9 cellular contexts compared by ENCODE assay signal in the genomic region with DNA sequence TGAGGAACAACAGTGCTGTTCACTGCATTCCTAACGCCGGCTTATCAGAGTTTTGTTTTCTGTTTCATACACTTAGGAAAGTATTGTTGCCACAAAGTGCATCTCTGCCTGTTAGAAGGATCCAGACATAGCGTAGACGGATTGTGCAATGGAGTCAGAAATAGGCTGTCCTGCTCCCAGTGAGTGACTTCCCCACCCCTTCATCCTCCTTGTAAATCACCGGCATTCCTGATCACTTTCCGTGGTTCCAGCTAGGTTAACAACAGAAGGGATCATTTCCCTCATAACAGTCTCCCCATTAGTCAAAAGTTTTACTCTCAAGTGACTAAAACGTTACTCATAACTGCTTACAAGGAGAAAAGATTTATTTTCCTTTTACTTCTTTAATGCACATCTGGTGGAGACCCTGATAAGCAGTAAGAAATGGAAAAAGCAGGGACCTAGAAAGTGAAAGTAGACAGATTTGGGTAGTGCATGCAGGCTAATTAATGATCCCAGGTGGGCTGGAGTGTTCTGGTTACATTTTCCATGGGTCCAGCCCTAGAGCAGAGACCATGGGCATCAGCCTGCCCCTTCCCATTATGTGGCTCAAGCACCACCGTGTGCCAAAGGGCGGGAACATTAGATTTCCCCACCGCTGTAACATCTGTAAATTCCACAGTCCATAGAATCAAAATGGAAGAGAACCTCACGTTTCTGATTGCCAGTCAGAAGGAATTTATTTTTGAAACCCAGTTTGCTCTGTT.
A peak's percentile ranks its signal among the peaks of the same experiment; 100 is the strongest.
DNase-seq lines count a peak whose midpoint lies in the region; ATAC-seq and TF ChIP-seq lines count a peak whose summit lies in the region.
"Had no signal": no experiment of that assay in that cellular context is flagged by ENCODE, and none has a peak within 500 bp of the region (broad histone marks: within the 10 kb centered on the region; RNA-seq: fewer than 3 reads in every experiment).

No MANE protein-coding gene starts in this region.

- H3K27ac ChIP-seq in suprapubic skin (peak overlapping the region; percentile 32), SJCRH30 (no peak overlapping the region)

- no peak for TF ChIP-seq POLR2A in suprapubic skin (IDR thresholded peaks at IDR 0.05)

- H3K9me3 ChIP-seq in suprapubic skin = no peaks in the 10 kb centered on the region
- H3K9me3 ChIP-seq in SJCRH30 (replicated peaks) = no peaks in the 10 kb centered on the region

- H3K4me1 ChIP-seq in suprapubic skin (peaks cover 30% of the 10 kb centered on the region), SJCRH30 (0 out of 2 replicates have a peak, but pooled peaks cover 3% of the 10 kb centered on the region)

- no peak overlapping the region for H3K27ac Mint-ChIP-seq in stimulated activated naive B cell treated with anti-CD40 and anti-IgM and Interleukin-4, amounts not matched to agents 10 μg/mL and 1 μg/mL and 100 μg/mL, for 72 hours
- H3K27ac Mint-ChIP-seq in HFFc6 = no peak overlapping the region

- no peaks in the 10 kb centered on the region for H3K27me3 Mint-ChIP-seq in stimulated activated naive B cell treated with anti-CD40 and anti-IgM and Interleukin-4, amounts not matched to agents 10 μg/mL and 1 μg/mL and 100 μg/mL, for 72 hours
- H3K27me3 Mint-ChIP-seq in HFFc6 (ENCODE audit: insufficient read depth) = no peaks in the 10 kb centered on the region

- no peak for TF ChIP-seq EP300 in suprapubic skin (IDR thresholded peaks at IDR 0.05)

- no peak overlapping the region for H3K4me3 Mint-ChIP-seq in stimulated activated naive B cell treated with anti-CD40 and anti-IgM and Interleukin-4, amounts not matched to agents 10 μg/mL and 1 μg/mL and 100 μg/mL, for 72 hours
- H3K4me3 Mint-ChIP-seq in HFFc6 = no peak overlapping the region

- 30% methylated on average over 11 of the region's 11 CpGs for WGBS in suprapubic skin

- peaks cover 0 to 2% of the 10 kb centered on the region in 2 donors for H3K36me3 Mint-ChIP-seq in stimulated activated naive B cell treated with anti-CD40 and anti-IgM and Interleukin-4, amounts not matched to agents 10 μg/mL and 1 μg/mL and 100 μg/mL, for 72 hours
- no peaks in the 10 kb centered on the region; the same call in 1 of the 2 replicates for H3K36me3 Mint-ChIP-seq in HFFc6 (ENCODE audit: low read depth)

- ATAC-seq in GM21786 (IDR thresholded peaks at IDR 0.05; ENCODE audit: unreplicated experiment) (peak; percentile 33), GM19023 (IDR thresholded peaks at IDR 0.05; ENCODE audit: unreplicated experiment) (no peak)
- ATAC-seq in stimulated activated naive B cell treated with anti-CD40 and anti-IgM and Interleukin-4, amounts not matched to agents 10 μg/mL and 1 μg/mL and 100 μg/mL, for 72 hours (replicated peaks) = no peak

- H3K36me3 ChIP-seq in suprapubic skin (no peaks in the 10 kb centered on the region), SJCRH30 (0 out of 2 replicates have a peak, but pooled peaks cover 2% of the 10 kb centered on the region)

- no peaks in the 10 kb centered on the region for H3K9me3 Mint-ChIP-seq in stimulated activated naive B cell treated with anti-CD40 and anti-IgM and Interleukin-4, amounts not matched to agents 10 μg/mL and 1 μg/mL and 100 μg/mL, for 72 hours
- peaks cover 17% of the 10 kb centered on the region for H3K9me3 Mint-ChIP-seq in HFFc6

- H3K4me3 ChIP-seq in suprapubic skin (peak overlapping the region; percentile 18), SJCRH30 (no peak overlapping the region)

- H3K27me3 ChIP-seq in suprapubic skin = no peaks in the 10 kb centered on the region
- no peaks in the 10 kb centered on the region for H3K27me3 ChIP-seq in SJCRH30

- DNase-seq in astrocyte of the hippocampus (ENCODE audit: low read depth, low spot score) (peak; percentile 75), iris pigment epithelial cell (ENCODE audit: low read depth) (peak; percentile 78), suprapubic skin (ENCODE audit: low spot score in 2 of 2) (no peak), SJCRH30 (no peak), HFFc6 (no peak)
- no peak for DNase-seq in stimulated activated naive B cell treated with anti-CD40 and anti-IgM and Interleukin-4, amounts not matched to agents 10 μg/mL and 1 μg/mL and 100 μg/mL, for 72 hours
- DNase-seq: T-helper 9 cell had no signal

- TF ChIP-seq CTCF in suprapubic skin (IDR thresholded peaks at IDR 0.05) = no peak
- no peak for TF ChIP-seq CTCF in HFFc6 (IDR thresholded peaks at IDR 0.05)

- H3K4me1 Mint-ChIP-seq in stimulated activated naive B cell treated with anti-CD40 and anti-IgM and Interleukin-4, amounts not matched to agents 10 μg/mL and 1 μg/mL and 100 μg/mL, for 72 hours = peaks cover 11 to 37% of the 10 kb centered on the region in 2 donors
- no peaks in the 10 kb centered on the region for H3K4me1 Mint-ChIP-seq in HFFc6 (ENCODE audit: low read depth)

Comparison
In these comparisons a context has a peak if more than half of its experiments do, and no peak if none do; other contexts are left out.
1. DNase-seq: peak in astrocyte of the hippocampus (single experiment) and iris pigment epithelial cell (single experiment); none in suprapubic skin (0 of 2), stimulated activated naive B cell treated with anti-CD40 and anti-IgM and Interleukin-4, amounts not matched to agents 10 μg/mL and 1 μg/mL and 100 μg/mL, for 72 hours (single experiment), SJCRH30 (0 of 2) and HFFc6 (single experiment).